8 cellular contexts compared by ENCODE assay signal in the genomic region with DNA sequence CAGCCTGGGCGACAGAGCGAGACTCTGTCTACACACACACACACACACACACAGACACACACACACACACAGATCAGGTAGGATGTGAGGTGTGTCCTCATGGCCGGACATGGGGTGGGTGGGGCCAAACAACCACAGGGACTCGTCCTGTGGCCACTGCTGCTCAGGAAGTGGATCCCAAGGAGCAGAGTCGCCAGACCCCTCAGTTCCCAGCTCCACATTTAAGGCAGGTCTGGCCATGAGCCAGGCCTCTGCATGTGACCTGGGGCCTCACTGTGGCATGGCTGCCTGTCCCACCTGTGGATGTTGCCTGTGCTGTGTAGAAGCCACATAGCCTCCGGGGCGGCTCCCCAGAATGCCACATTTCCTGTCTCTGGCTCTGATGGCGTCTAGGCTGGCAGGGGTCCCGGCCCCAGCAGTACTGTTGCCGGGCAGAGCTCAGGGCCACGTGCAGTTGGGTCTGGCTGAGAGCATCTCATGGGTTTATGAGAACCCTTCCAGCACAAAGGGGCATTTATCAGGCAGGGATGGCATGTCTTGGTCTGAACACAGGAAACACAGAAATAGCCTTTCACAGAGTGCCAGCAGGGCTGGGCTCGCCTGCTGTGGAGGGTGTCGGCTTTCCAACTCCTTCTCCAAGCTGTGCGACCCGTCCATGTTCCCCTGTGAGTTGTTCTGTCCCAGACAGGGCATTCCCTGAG. TPM values are rescaled to one million over a fixed set of nuclear protein-coding genes. Genes with fewer than 3 reads are reported as not detected.
DNase-seq lines count a peak whose midpoint lies in the region; ATAC-seq and TF ChIP-seq lines count a peak whose summit lies in the region.

No MANE protein-coding gene starts in this region.

- TF ChIP-seq POLR2A in HCT116 (IDR thresholded peaks at IDR 0.05; ENCODE audit: borderline replicate concordance, extremely low read depth, insufficient read depth, insufficient read length) = no peak

- no peaks in the 10 kb centered on the region for H3F3A ChIP-seq in neural progenitor cell (ENCODE audit: low read depth)

- no peak overlapping the region for H3K4me3 ChIP-seq in HCT116 (replicated peaks in 1 of 2; ENCODE audit: low read depth in 1 of 2, low read length in 2 of 2)
- no peak overlapping the region for H3K4me3 ChIP-seq in neural progenitor cell

- no peaks in the 10 kb centered on the region for H3K9me2 ChIP-seq in HCT116 (ENCODE audit: insufficient read depth)

- ATAC-seq in HCT116 (peak; percentile 63), activated B cell treated with CpG ODN at 0.5 μM for 24 hours (ENCODE audit: low read depth) (peak; percentile 61), GM19328 (IDR thresholded peaks at IDR 0.05; ENCODE audit: unreplicated experiment) (no peak), GM18520 (IDR thresholded peaks at IDR 0.05; ENCODE audit: unreplicated experiment) (no peak), GM18517 (IDR thresholded peaks at IDR 0.05; ENCODE audit: unreplicated experiment) (no peak)

- H3K36me3 Mint-ChIP-seq in activated B cell treated with CpG ODN at 0.5 μM for 24 hours (ENCODE audit: low read depth) = no peaks in the 10 kb centered on the region
- no peaks in the 10 kb centered on the region for H3K36me3 Mint-ChIP-seq in neural progenitor cell

- peaks cover 8 to 16% of the 10 kb centered on the region in 2 experiments for H3K4me1 ChIP-seq in HCT116 (ENCODE audit: control insufficient read depth in 1 of 2, insufficient read depth in 2 of 2, low read length in 2 of 2)
- H3K4me1 ChIP-seq in neural progenitor cell = no peaks in the 10 kb centered on the region

- H3K27ac Mint-ChIP-seq in activated B cell treated with CpG ODN at 0.5 μM for 24 hours (peak overlapping the region; percentile 54), neural progenitor cell (no peak overlapping the region)

- no peak for TF ChIP-seq CTCF in HCT116 (IDR thresholded peaks at IDR 0.05 in 2 of 3, conservative IDR thresholded peaks at IDR 0.05 in 1 of 3; ENCODE audit: borderline replicate concordance in 1 of 3, insufficient read depth in 1 of 3, low read depth in 2 of 3, low read length in 2 of 3)
- no peak for TF ChIP-seq CTCF in activated B cell treated with CpG ODN at 0.5 μM for 24 hours (IDR thresholded peaks at IDR 0.05)
- no peak for TF ChIP-seq CTCF in neural progenitor cell (IDR thresholded peaks at IDR 0.05)

- peak overlapping the region; percentile 25 for H3K4me2 ChIP-seq in HCT116 (ENCODE audit: low read length)
- no peak overlapping the region for H3K4me2 ChIP-seq in neural progenitor cell

- no peaks in the 10 kb centered on the region for H3K27me3 ChIP-seq in HCT116 (ENCODE audit: insufficient read depth, low read length)
- H3K27me3 ChIP-seq in neural progenitor cell = no peaks in the 10 kb centered on the region

- H3K9ac ChIP-seq in HCT116 (ENCODE audit: low read length) (no peak overlapping the region; the same call in 1 of the 2 replicates), neural progenitor cell (no peak overlapping the region)

- H3K9me3 Mint-ChIP-seq in activated B cell treated with CpG ODN at 0.5 μM for 24 hours (peaks cover 4% of the 10 kb centered on the region), neural progenitor cell (peaks cover 2% of the 10 kb centered on the region)

- CTCF ChIA-PET in HCT116 (lab: Charles Lee) (interaction anchor here (0.5 to 2.1 kb wide), 3 partner anchors 10 to 401 kb away, joined by 3 to 10 read pairs (median 3); no protein-coding TSS in a partner anchor), activated B cell treated with CpG ODN at 0.5 μM for 24 hours (lab: Charles Lee) (no interaction called here)

- RAD21 ChIA-PET in HCT116 (lab: Charles Lee; ENCODE audit: low non-redundant PET in 1 of 2, low total read pairs in 2 of 2, uncharacterized antibody in 2 of 2, unreplicated experiment in 2 of 2) = no interaction called here

- DNase-seq in HCT116 (ENCODE audit: low read depth, low spot score) (no peak), activated B cell treated with CpG ODN at 0.5 μM for 24 hours (no peak), neural progenitor cell (ENCODE audit: low spot score) (no peak), NCI-H146 (lab: John Stamatoyannopoulos, UW) (no peak)
- DNase-seq in central memory CD4-positive, alpha-beta T cell = peak; percentile 84

- peaks cover 0 to 6% of the 10 kb centered on the region in 2 experiments; a peak in 1 of 4 replicates for H3K9me3 ChIP-seq in HCT116 (ENCODE audit: control insufficient read depth in 1 of 2, insufficient read depth in 1 of 2, low read depth in 1 of 2, low read length in 2 of 2)
- no peaks in the 10 kb centered on the region for H3K9me3 ChIP-seq in neural progenitor cell (ENCODE audit: low read depth)

- H3K4me3 Mint-ChIP-seq in activated B cell treated with CpG ODN at 0.5 μM for 24 hours (no peak overlapping the region), neural progenitor cell (no peak overlapping the region)

- H4K20me1 ChIP-seq in HCT116 (ENCODE audit: insufficient read depth) = no peaks in the 10 kb centered on the region
- no peaks in the 10 kb centered on the region for H4K20me1 ChIP-seq in neural progenitor cell (ENCODE audit: low read depth)

- no peak overlapping the region for H2AFZ ChIP-seq in HCT116 (ENCODE audit: low read depth, low read length, poor library complexity, severe bottlenecking)
- peak overlapping the region; percentile 93 for H2AFZ ChIP-seq in neural progenitor cell (replicated peaks)

- H3K27me3 Mint-ChIP-seq in activated B cell treated with CpG ODN at 0.5 μM for 24 hours = no peaks in the 10 kb centered on the region
- H3K27me3 Mint-ChIP-seq in neural progenitor cell (ENCODE audit: insufficient read depth, low read depth) = peaks cover 2% of the 10 kb centered on the region

- no peaks in the 10 kb centered on the region for H3K36me3 ChIP-seq in HCT116 (ENCODE audit: control insufficient read depth in 1 of 2, insufficient read depth in 2 of 2, low read length in 2 of 2)
- H3K36me3 ChIP-seq in neural progenitor cell = no peaks in the 10 kb centered on the region

- TF ChIP-seq RAD21 in HCT116 (IDR thresholded peaks at IDR 0.05; ENCODE audit: low read depth) = no peak

- H3K27ac ChIP-seq in HCT116 (ENCODE audit: low read depth, low read length) (peak overlapping the region; percentile 19; the same call in 1 of the 2 replicates), neural progenitor cell (no peak overlapping the region)

- POLR2A ChIA-PET in HCT116 (lab: Charles Lee) (interaction anchor here (1.6 kb wide), 1 partner anchor 10 kb away, joined by 5 read pairs; a partner anchor contains a TSS), activated B cell treated with CpG ODN at 0.5 μM for 24 hours (lab: Charles Lee) (interaction anchor here (1.5 kb wide), 1 partner anchor 10 kb away, joined by 6 read pairs; a partner anchor contains a TSS)

- intact Hi-C loops in HCT116 (cut with micrococcal nuclease) (no loop called here), activated B cell treated with CpG ODN at 0.5 μM for 24 hours (cut with micrococcal nuclease) (no loop called here)

- H3K4me1 Mint-ChIP-seq in activated B cell treated with CpG ODN at 0.5 μM for 24 hours (peaks cover 30% of the 10 kb centered on the region), neural progenitor cell (peaks cover 8% of the 10 kb centered on the region)

- BruUV-seq in HCT116 (replicated peaks; lab: Mats Ljungman, UMichigan) = no TSS peak

- H3K79me2 ChIP-seq in HCT116 (ENCODE audit: insufficient read depth, low read length) = no peaks in the 10 kb centered on the region
- no peaks in the 10 kb centered on the region for H3K79me2 ChIP-seq in neural progenitor cell (ENCODE audit: low read depth)

TF ChIP-seq in HCT116, 20 proteins besides CTCF, POLR2A, EP300 and RAD21 (continues in another document):
- TF ChIP-seq TCF7L2 (IDR thresholded peaks at IDR 0.05; ENCODE audit: borderline replicate concordance, extremely low read depth, insufficient read depth, insufficient read length) = no peak
- TF ChIP-seq, protein P1, sequence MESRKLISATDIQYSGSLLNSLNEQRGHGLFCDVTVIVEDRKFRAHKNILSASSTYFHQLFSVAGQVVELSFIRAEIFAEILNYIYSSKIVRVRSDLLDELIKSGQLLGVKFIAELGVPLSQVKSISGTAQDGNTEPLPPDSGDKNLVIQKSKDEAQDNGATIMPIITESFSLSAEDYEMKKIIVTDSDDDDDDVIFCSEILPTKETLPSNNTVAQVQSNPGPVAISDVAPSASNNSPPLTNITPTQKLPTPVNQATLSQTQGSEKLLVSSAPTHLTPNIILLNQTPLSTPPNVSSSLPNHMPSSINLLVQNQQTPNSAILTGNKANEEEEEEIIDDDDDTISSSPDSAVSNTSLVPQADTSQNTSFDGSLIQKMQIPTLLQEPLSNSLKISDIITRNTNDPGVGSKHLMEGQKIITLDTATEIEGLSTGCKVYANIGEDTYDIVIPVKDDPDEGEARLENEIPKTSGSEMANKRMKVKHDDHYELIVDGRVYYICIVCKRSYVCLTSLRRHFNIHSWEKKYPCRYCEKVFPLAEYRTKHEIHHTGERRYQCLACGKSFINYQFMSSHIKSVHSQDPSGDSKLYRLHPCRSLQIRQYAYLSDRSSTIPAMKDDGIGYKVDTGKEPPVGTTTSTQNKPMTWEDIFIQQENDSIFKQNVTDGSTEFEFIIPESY (IDR thresholded peaks at IDR 0.05; ENCODE audit: extremely low read depth, insufficient replicate concordance, low read length) = no peak
- TF ChIP-seq YY1 (IDR thresholded peaks at IDR 0.05; ENCODE audit: extremely low read depth, insufficient replicate concordance, low read depth, low read length) = no peak

RNA-seq across cellular contexts. Expression of a gene that starts 9.9 kb away (rescaled TPM):
- total RNA-seq in HCT116 (2021; ENCODE audit: unreplicated experiment) (34.4 TPM), activated B cell treated with CpG ODN at 0.5 μM for 24 hours (10.2 and 11.0 TPM in 2 replicates), neural progenitor cell (ENCODE audit: low replicate concordance) (3.9 and 27.3 TPM in 2 replicates)
- 61.5 and 66.1 TPM in 2 replicates for polyA plus RNA-seq in HCT116 (2012)

RNA-seq across cellular contexts. Expression of a gene that starts 40.0 kb away (rescaled TPM):
- total RNA-seq in HCT116 (2021; ENCODE audit: unreplicated experiment) (24.4 TPM), activated B cell treated with CpG ODN at 0.5 μM for 24 hours (0.24 TPM in 1 of 2 replicates, not detected in the other), neural progenitor cell (ENCODE audit: low replicate concordance) (6.2 and 16.7 TPM in 2 replicates)
- 9.6 and 12.3 TPM in 2 replicates for polyA plus RNA-seq in HCT116 (2012)

RNA-seq across cellular contexts. Expression of a gene that starts 48.0 kb away (rescaled TPM):
- 54.5 TPM for total RNA-seq in HCT116 (2021; ENCODE audit: unreplicated experiment)
- 78.2 and 88.3 TPM in 2 replicates for polyA plus RNA-seq in HCT116 (2012)
- total RNA-seq in activated B cell treated with CpG ODN at 0.5 μM for 24 hours = 13.7 and 15.6 TPM in 2 replicates
- total RNA-seq in neural progenitor cell (ENCODE audit: low replicate concordance) = 12.3 and 33.4 TPM in 2 replicates

Comparison
In these comparisons a context has a peak if more than half of its experiments do, and no peak if none do; other contexts are left out.
1. ATAC-seq: peak in HCT116 (single experiment) and activated B cell treated with CpG ODN at 0.5 μM for 24 hours (single experiment); none in GM19328 (single experiment), GM18520 (single experiment) and GM18517 (single experiment).